Comparison of ENCODE assay signal across 19 cellular contexts in the genomic region with DNA sequence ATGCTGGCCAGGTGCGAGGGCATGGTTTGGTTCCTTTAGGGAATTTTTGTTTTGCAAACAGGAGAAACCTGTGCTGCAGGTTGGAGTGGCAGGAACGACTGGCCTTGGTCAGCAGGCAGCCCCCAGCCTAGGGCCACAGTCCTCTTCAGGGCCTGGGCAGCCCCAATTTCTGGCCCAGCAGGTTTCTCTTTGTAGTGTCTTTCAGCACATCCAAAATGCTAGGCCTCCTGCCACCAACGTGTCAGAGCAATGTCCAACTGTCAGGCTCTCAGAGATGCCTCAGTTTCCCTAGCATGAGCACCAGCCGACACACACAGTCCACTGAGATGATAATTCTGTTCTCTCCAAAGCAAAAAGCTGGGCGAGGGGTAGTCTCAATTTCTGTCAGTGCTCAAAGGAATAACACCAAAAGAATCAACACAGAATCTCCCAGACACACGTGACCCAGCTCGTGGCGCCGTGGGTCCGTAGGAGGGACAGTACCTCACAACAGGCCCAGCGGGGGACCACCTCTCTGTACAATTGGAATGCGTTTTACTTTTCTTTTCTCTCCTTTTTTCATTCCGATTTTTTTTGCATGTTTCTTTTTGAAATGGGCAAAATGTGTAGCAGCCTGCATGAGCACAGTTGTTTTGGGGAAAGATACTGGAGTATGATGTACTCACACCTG.
"Had no signal": no experiment of that assay in that cellular context is flagged by ENCODE, and none has a peak within 500 bp of the region (broad histone marks: within the 10 kb centered on the region; RNA-seq: fewer than 3 reads in every experiment).

No MANE protein-coding gene starts in this region.

- H3K4me3 Mint-ChIP-seq: activated B cell treated with CpG ODN at 0.5 μM for 24 hours; activated CD4-positive, alpha-beta T cell treated with anti-CD3 and anti-CD28 coated beads for 36 hours; activated naive CD4-positive, alpha-beta T cell treated with anti-CD3 and anti-CD28 coated beads for 36 hours; activated T-cell treated with anti-CD3 and anti-CD28 coated beads, Interleukin-2, amount 50 U/mL, for 4 hours; naive thymus-derived CD4-positive, alpha-beta T cell; neural crest cell had no signal

- H3K27me3 Mint-ChIP-seq: activated B cell treated with CpG ODN at 0.5 μM for 24 hours; activated CD4-positive, alpha-beta T cell treated with anti-CD3 and anti-CD28 coated beads for 36 hours had no signal

- H3K36me3 Mint-ChIP-seq: naive thymus-derived CD4-positive, alpha-beta T cell had no signal

- ATAC-seq: activated CD4-positive, alpha-beta T cell treated with anti-CD3 and anti-CD28 coated beads for 36 hours; activated T-cell treated with anti-CD3 and anti-CD28 coated beads, Interleukin-2, amount 50 U/mL, for 4 hours; naive thymus-derived CD4-positive, alpha-beta T cell had no signal

- H3K4me3 ChIP-seq: thoracic aorta, upper lobe of left lung had no signal

- DNase-seq: activated B cell treated with CpG ODN at 0.5 μM for 24 hours; activated CD4-positive, alpha-beta T cell treated with anti-CD3 and anti-CD28 coated beads for 36 hours; activated CD4-positive, alpha-beta T cell treated with anti-CD3 and anti-CD28 coated beads, Interleukin-2, amount 50 U/mL, for 4 hours; activated CD8-positive, alpha-beta memory T cell treated with anti-CD3 and anti-CD28 coated beads, Interleukin-2, amount 50 U/mL, for 48 hours; activated naive CD4-positive, alpha-beta T cell treated with anti-CD3 and anti-CD28 coated beads for 36 hours; activated T-cell treated with anti-CD3 and anti-CD28 coated beads, Interleukin-2, amount 50 U/mL, for 4 hours; amygdala; effector CD4-positive, alpha-beta T cell; naive thymus-derived CD4-positive, alpha-beta T cell; occipital lobe; retina; stimulated activated CD4-positive, alpha-beta T cell treated with anti-CD3 and anti-CD28 coated beads, Interleukin-4, amount 100 ng/mL, for 1 hour; stimulated activated naive CD4-positive, alpha-beta T cell; T-helper 1 cell had no signal

- H3K9me3 ChIP-seq: thoracic aorta, upper lobe of left lung had no signal

- H3K27ac ChIP-seq: thoracic aorta, upper lobe of left lung had no signal

- H3K4me1 Mint-ChIP-seq: activated B cell treated with CpG ODN at 0.5 μM for 24 hours; activated CD4-positive, alpha-beta T cell treated with anti-CD3 and anti-CD28 coated beads for 36 hours; naive thymus-derived CD4-positive, alpha-beta T cell; neural crest cell had no signal

- H3K4me1 ChIP-seq: upper lobe of left lung had no signal

- H3K27ac Mint-ChIP-seq: activated B cell treated with CpG ODN at 0.5 μM for 24 hours; activated CD4-positive, alpha-beta T cell treated with anti-CD3 and anti-CD28 coated beads for 36 hours; activated T-helper 2 cell treated with anti-CD3 and anti-CD28 coated beads, Interferon-gamma antibody, Interleukin-2, Interleukin-4, amounts not matched to agents 10 μg/mL and 5 μg/mL and 100 μg/mL, durations not matched to agents 14 hours and 24 hours and 36 hours; progenitor cell of endocrine pancreas had no signal

- H3K27me3 ChIP-seq: upper lobe of left lung had no signal

- H3K9me3 Mint-ChIP-seq: activated B cell treated with CpG ODN at 0.5 μM for 24 hours; activated naive CD4-positive, alpha-beta T cell treated with anti-CD3 and anti-CD28 coated beads for 36 hours; activated T-cell treated with anti-CD3 and anti-CD28 coated beads, Interleukin-2, amount 50 U/mL, for 4 hours; activated T-helper 2 cell treated with anti-CD3 and anti-CD28 coated beads, Interferon-gamma antibody, Interleukin-2, Interleukin-4, amounts not matched to agents 10 μg/mL and 5 μg/mL and 100 μg/mL, durations not matched to agents 14 hours and 24 hours and 36 hours; naive thymus-derived CD4-positive, alpha-beta T cell; neural crest cell had no signal

- H3K36me3 ChIP-seq: thoracic aorta, upper lobe of left lung had no signal
